In the genomic region with DNA sequence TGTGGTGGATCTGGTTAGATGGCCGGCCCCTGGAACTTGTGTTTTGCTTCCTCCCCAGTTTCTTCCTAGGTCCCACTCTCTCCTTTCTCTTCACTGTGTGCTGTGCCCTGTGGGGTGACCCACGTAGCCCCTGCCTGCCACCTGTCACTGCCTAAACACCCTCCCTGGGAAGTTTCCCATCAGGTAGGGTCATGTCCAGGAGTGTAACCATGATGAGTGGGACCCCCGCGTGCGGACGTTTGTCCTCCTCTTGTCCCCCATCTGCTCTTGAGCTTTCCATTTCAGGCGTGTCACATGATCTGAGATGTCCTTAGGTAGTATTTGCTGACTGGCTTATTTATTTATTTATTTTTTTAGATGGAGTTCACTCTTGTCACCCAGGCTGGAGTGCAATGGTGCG, we compare ENCODE assay signal across 13 cellular contexts.
DNase-seq lines count a peak whose midpoint lies in the region; ATAC-seq, FAIRE-seq and TF ChIP-seq lines count a peak whose summit lies in the region.
"Had no signal": no experiment of that assay in that cellular context is flagged by ENCODE, and none has a peak within 500 bp of the region (broad histone marks: within the 10 kb centered on the region; RNA-seq: fewer than 3 reads in every experiment).

No MANE protein-coding gene starts in this region.

- intact Hi-C loops in activated CD4-positive, alpha-beta T cell treated with anti-CD3 and anti-CD28 coated beads, Interleukin-2, amount 10 ng/mL, durations not matched to agents 24 days and 14 days (cut with micrococcal nuclease): no loop called here
- intact Hi-C loops in pancreas (cut with DNase I): no loop called here

- no peaks in the 10 kb centered on the region for H3K9me3 ChIP-seq in gastroesophageal sphincter
- H3K9me3 ChIP-seq in pancreas: no peaks in the 10 kb centered on the region

- WGBS in gastroesophageal sphincter (ENCODE audit: low coverage in 1 of 2), 2 donors: 81 to 100% methylated on average over 6 of the region's 8 CpGs
- 93 to 96% methylated on average over 8 of the region's 8 CpGs for WGBS in pancreas, 2 donors

- FAIRE-seq in pancreas (lab: Jason Lieb, UNC): no peak
- FAIRE-seq: A204.1, H54 had no signal

- DNase-seq in activated CD4-positive, alpha-beta T cell treated with anti-CD3 and anti-CD28 coated beads, Interleukin-2, amount 10 ng/mL, durations not matched to agents 24 days and 14 days: no peak
- no peak for DNase-seq in activated CD4-positive, alpha-beta T cell treated with anti-CD3 and anti-CD28 coated beads, Interleukin-2, amount 50 U/mL, for 48 hours
- DNase-seq in D341Med (ENCODE audit: low spot score) (no peak), cerebellar nuclear complex (lab: John Stamatoyannopoulos, UW) (no peak), pancreas (no peak)
- DNase-seq: DMS79; NCI-H187; stimulated activated CD4-positive, alpha-beta T cell treated with anti-CD3 and anti-CD28 coated beads, Interleukin-12 subunit alpha, Interleukin-12 subunit beta, amount 100 ng/mL, for 4 hours had no signal

- peaks cover 0 to 23% of the 10 kb centered on the region in 2 donors for H3K36me3 ChIP-seq in gastroesophageal sphincter
- no peaks in the 10 kb centered on the region for H3K36me3 ChIP-seq in pancreas

- H3K27ac ChIP-seq in gastroesophageal sphincter (peak overlapping the region in 3 of 4 donors; percentile 63 to 70 (median 67)), temporal lobe (ENCODE audit: low read depth, low read length) (peak overlapping the region; percentile 76), pancreas (no peak overlapping the region)

- H3K27me3 ChIP-seq in gastroesophageal sphincter (no peaks in the 10 kb centered on the region), pancreas (no peaks in the 10 kb centered on the region)

- H3K4me3 Mint-ChIP-seq in activated CD4-positive, alpha-beta T cell treated with anti-CD3 and anti-CD28 coated beads, Interleukin-2, amount 10 ng/mL, durations not matched to agents 24 days and 14 days: no peak overlapping the region
- H3K4me3 Mint-ChIP-seq in activated T-helper 17 cell treated with anti-CD3 and anti-CD28 coated beads, Interleukin-2, amount 50 U/mL, for 72 hours: peak overlapping the region; percentile 80

- H3K27ac Mint-ChIP-seq in activated CD4-positive, alpha-beta T cell treated with anti-CD3 and anti-CD28 coated beads, Interleukin-2, amount 10 ng/mL, durations not matched to agents 24 days and 14 days: peak overlapping the region; percentile 59
- H3K27ac Mint-ChIP-seq in activated T-helper 17 cell treated with anti-CD3 and anti-CD28 coated beads, Interleukin-2, amount 50 U/mL, for 72 hours: peak overlapping the region; percentile 88

- no peak for TF ChIP-seq EP300 in gastroesophageal sphincter (IDR thresholded peaks at IDR 0.05)

- H3K36me3 Mint-ChIP-seq in activated CD4-positive, alpha-beta T cell treated with anti-CD3 and anti-CD28 coated beads, Interleukin-2, amount 10 ng/mL, durations not matched to agents 24 days and 14 days (ENCODE audit: low read depth): peaks cover 76% of the 10 kb centered on the region
- H3K36me3 Mint-ChIP-seq in activated T-helper 17 cell treated with anti-CD3 and anti-CD28 coated beads, Interleukin-2, amount 50 U/mL, for 72 hours (ENCODE audit: low read depth): peaks cover 69% of the 10 kb centered on the region

- peaks cover 65% of the 10 kb centered on the region for H3K4me1 Mint-ChIP-seq in activated CD4-positive, alpha-beta T cell treated with anti-CD3 and anti-CD28 coated beads, Interleukin-2, amount 10 ng/mL, durations not matched to agents 24 days and 14 days
- peaks cover 53% of the 10 kb centered on the region for H3K4me1 Mint-ChIP-seq in activated T-helper 17 cell treated with anti-CD3 and anti-CD28 coated beads, Interleukin-2, amount 50 U/mL, for 72 hours

- no peaks in the 10 kb centered on the region for H3K27me3 Mint-ChIP-seq in activated CD4-positive, alpha-beta T cell treated with anti-CD3 and anti-CD28 coated beads, Interleukin-2, amount 10 ng/mL, durations not matched to agents 24 days and 14 days
- no peaks in the 10 kb centered on the region for H3K27me3 Mint-ChIP-seq in activated T-helper 17 cell treated with anti-CD3 and anti-CD28 coated beads, Interleukin-2, amount 50 U/mL, for 72 hours

- ATAC-seq in activated T-helper 17 cell treated with anti-CD3 and anti-CD28 coated beads, Interleukin-2, amount 50 U/mL, for 72 hours (replicated peaks): no peak
- no peak for ATAC-seq in gastroesophageal sphincter
- ATAC-seq in pancreas: no peak

- H3K4me1 ChIP-seq in gastroesophageal sphincter (peaks cover 0 to 77% (median 9%) of the 10 kb centered on the region in 3 donors), pancreas (peaks cover 5 to 11% (median 9%) of the 10 kb centered on the region in 3 donors)

- TF ChIP-seq POLR2A in gastroesophageal sphincter (IDR thresholded peaks at IDR 0.05): no peak

- TF ChIP-seq CTCF in gastroesophageal sphincter (IDR thresholded peaks at IDR 0.05) (no peak), pancreas (IDR thresholded peaks at IDR 0.05) (no peak)

- no peak overlapping the region for H3K4me3 ChIP-seq in gastroesophageal sphincter
- H3K4me3 ChIP-seq in pancreas: no peak overlapping the region

- H3K9me3 Mint-ChIP-seq in activated CD4-positive, alpha-beta T cell treated with anti-CD3 and anti-CD28 coated beads, Interleukin-2, amount 10 ng/mL, durations not matched to agents 24 days and 14 days: peaks cover 11% of the 10 kb centered on the region
- peaks cover 4% of the 10 kb centered on the region for H3K9me3 Mint-ChIP-seq in activated T-helper 17 cell treated with anti-CD3 and anti-CD28 coated beads, Interleukin-2, amount 50 U/mL, for 72 hours

Comparison
In these comparisons a context has a peak if more than half of its experiments do, and no peak if none do; other contexts are left out.
1. H3K27ac ChIP-seq: peak in gastroesophageal sphincter (3 of 4) and temporal lobe (single experiment); none in pancreas (0 of 4).